ENCODE assay signal across 14 cellular contexts in the genomic region with DNA sequence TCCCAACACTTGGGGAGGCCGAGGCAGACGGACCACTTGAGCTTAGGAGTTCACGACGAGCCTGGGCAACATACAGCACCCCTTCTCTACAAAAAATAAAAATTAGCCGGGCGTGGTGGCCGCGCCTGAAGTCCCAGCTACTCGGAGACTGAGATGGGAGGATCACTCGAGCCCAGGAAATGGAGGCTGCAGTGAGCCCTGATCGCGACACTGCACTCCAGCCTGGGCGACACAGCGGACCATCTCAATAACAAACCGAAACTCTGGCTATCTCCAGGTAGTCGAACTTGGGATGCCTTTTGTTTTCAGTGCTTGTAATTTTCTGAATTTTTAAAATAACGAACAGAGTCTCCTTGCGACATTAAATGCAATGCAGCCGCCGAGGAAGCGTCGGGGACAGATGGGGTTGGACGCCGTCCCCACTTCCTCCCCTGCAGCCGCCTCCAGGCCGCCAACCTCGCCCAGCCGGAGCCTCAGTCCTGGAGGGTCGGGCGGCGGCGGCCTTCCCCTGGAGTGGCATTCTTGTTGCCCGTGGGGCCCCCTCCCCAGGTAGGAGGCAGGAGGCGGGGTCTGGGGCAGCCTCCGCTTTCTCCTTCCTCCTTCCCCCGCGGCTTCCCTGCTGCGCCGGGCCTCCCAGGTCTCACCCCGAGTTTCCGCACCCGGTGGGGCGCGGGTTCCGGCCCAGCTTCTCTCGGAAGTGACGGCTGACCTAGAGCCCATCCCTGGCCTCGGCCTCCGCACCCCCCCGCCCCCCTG. TPM values are rescaled to one million over a fixed set of nuclear protein-coding genes. Genes with fewer than 3 reads are reported as not detected.
DNase-seq lines count a peak whose midpoint lies in the region; ATAC-seq, FAIRE-seq and TF ChIP-seq lines count a peak whose summit lies in the region.
"Had no signal": no experiment of that assay in that cellular context is flagged by ENCODE, and none has a peak within 500 bp of the region (broad histone marks: within the 10 kb centered on the region; RNA-seq: fewer than 3 reads in every experiment).

No MANE protein-coding gene starts in this region.

- no peaks in the 10 kb centered on the region for H3K9me3 ChIP-seq in A549
- H3K9me3 ChIP-seq in endothelial cell of umbilical vein (replicated peaks; ENCODE audit: control insufficient read depth, insufficient read depth, low read length), result no peaks in the 10 kb centered on the region
- H3K9me3 ChIP-seq in parathyroid adenoma (ENCODE audit: control insufficient read depth, low read length), result no peaks in the 10 kb centered on the region

- TF ChIP-seq POLR2A in A549 (IDR thresholded peaks at IDR 0.05; ENCODE audit: low read length) (no peak), endothelial cell of umbilical vein (IDR thresholded peaks at IDR 0.05; ENCODE audit: low read depth, low read length) (no peak)

- no peak for TF ChIP-seq EP300 in A549 (IDR thresholded peaks at IDR 0.05)

- BruUV-seq in endothelial cell of umbilical vein (replicated peaks; lab: Mats Ljungman, UMichigan), result no TSS peak

- TF ChIP-seq CTCF in A549 (IDR thresholded peaks at IDR 0.05) (no peak), endothelial cell of umbilical vein (IDR thresholded peaks at IDR 0.05; ENCODE audit: extremely low read depth in 1 of 2, insufficient read depth in 1 of 2, low read depth in 1 of 2, low read length in 2 of 2) (no peak), parathyroid adenoma (IDR thresholded peaks at IDR 0.05) (no peak), GM13976 (IDR thresholded peaks at IDR 0.05; ENCODE audit: borderline replicate concordance, control extremely low read depth, extremely low read depth, insufficient read depth, missing control alignments) (no peak)

- DNase-seq in A549 (ENCODE audit: low read depth in 1 of 2, low spot score in 1 of 2) (no peak), ELF-1 (ENCODE audit: low read depth, low spot score) (peak; percentile 23), endothelial cell of umbilical vein (ENCODE audit: low read depth, low spot score) (no peak), dedifferentiated amniotic fluid mesenchymal stem cell (ENCODE audit: extremely low spot score) (no peak), NCI-H345 (lab: John Stamatoyannopoulos, UW) (no peak), GM13976 (ENCODE audit: low spot score) (no peak)
- DNase-seq: activated CD8-positive, alpha-beta memory T cell treated with anti-CD3 and anti-CD28 coated beads, Interleukin-2, amount 50 U/mL, for 4 hours; CD4-positive, CD25-positive, alpha-beta regulatory T cell; effector CD8-positive, alpha-beta T cell; NCI-H187 had no signal

- in situ Hi-C loops in GM13976 (cut with MboI; ENCODE audit: low sequenced_read_pairs, unreplicated experiment), result no loop called here

- no peak overlapping the region for H2AFZ ChIP-seq in endothelial cell of umbilical vein (ENCODE audit: low read depth, low read length)
- no peak overlapping the region for H2AFZ ChIP-seq in parathyroid adenoma

- H3K4me3 ChIP-seq in A549 (peak overlapping the region; percentile 15; the same call in 1 of the 3 replicates), endothelial cell of umbilical vein (replicated peaks in 1 of 3; ENCODE audit: insufficient read depth in 1 of 3, low read depth in 1 of 3, low read length in 3 of 3) (no peak overlapping the region), parathyroid adenoma (ENCODE audit: low read depth, low read length) (no peak overlapping the region)

- H3K36me3 ChIP-seq in endothelial cell of umbilical vein (ENCODE audit: control insufficient read depth in 2 of 2, extremely low read depth in 1 of 2, insufficient read depth in 2 of 2, low read length in 2 of 2) (no peaks in the 10 kb centered on the region), parathyroid adenoma (ENCODE audit: control insufficient read depth, insufficient read depth, low read length) (no peaks in the 10 kb centered on the region)
- H3K36me3 ChIP-seq: gastroesophageal sphincter had no signal

- intact Hi-C loops in endothelial cell of umbilical vein (cut with micrococcal nuclease), result no loop called here

- no peak overlapping the region for H3K9ac ChIP-seq in endothelial cell of umbilical vein (replicated peaks; ENCODE audit: extremely low read depth, insufficient read depth, low read length)
- no peak overlapping the region for H3K9ac ChIP-seq in parathyroid adenoma

- H3K4me1 ChIP-seq in A549 (peaks cover 19% of the 10 kb centered on the region; the same call in 1 of the 3 replicates), endothelial cell of umbilical vein (ENCODE audit: control insufficient read depth, extremely low read depth, insufficient read depth, low read length) (no peaks in the 10 kb centered on the region), parathyroid adenoma (no peaks in the 10 kb centered on the region)

- no peaks in the 10 kb centered on the region for H4K20me1 ChIP-seq in endothelial cell of umbilical vein (replicated peaks; ENCODE audit: control insufficient read depth, extremely low read depth, insufficient read depth, low read length)

- WGBS in A549 (ENCODE audit: missing lambda C conversion rate), result 7% methylated on average over 27 of the region's 50 CpGs

- ATAC-seq in A549, result no peak
- ATAC-seq in HG02970 (IDR thresholded peaks at IDR 0.05; ENCODE audit: low FRiP score, unreplicated experiment), result no peak
- ATAC-seq: gastroesophageal sphincter, left lobe of liver had no signal

- dilution Hi-C loops in endothelial cell of umbilical vein (cut with MboI; ENCODE audit: extremely low pct_ligation_motif_present, low sequenced_read_pairs), result no loop called here

- H3K27ac ChIP-seq in A549 (no peak overlapping the region), endothelial cell of umbilical vein (ENCODE audit: insufficient read depth, low read depth, low read length) (no peak overlapping the region), parathyroid adenoma (no peak overlapping the region)
- H3K27ac ChIP-seq: gastroesophageal sphincter had no signal

- peaks cover 64 to 75% of the 10 kb centered on the region in 2 experiments for H3K27me3 ChIP-seq in endothelial cell of umbilical vein (ENCODE audit: control insufficient read depth in 2 of 2, insufficient read depth in 2 of 2, low read length in 2 of 2)
- H3K27me3 ChIP-seq in parathyroid adenoma (ENCODE audit: control insufficient read depth, insufficient read depth, low read length), result peaks cover 20% of the 10 kb centered on the region

- H3K79me2 ChIP-seq in endothelial cell of umbilical vein (ENCODE audit: control insufficient read depth, insufficient read depth, low read length) (no peaks in the 10 kb centered on the region), parathyroid adenoma (no peaks in the 10 kb centered on the region)

- FAIRE-seq in A549 (lab: Jason Lieb, UNC), result no peak
- no peak for FAIRE-seq in endothelial cell of umbilical vein (lab: Jason Lieb, UNC)

- POLR2A ChIA-PET in A549 (lab: Yijun Ruan, JAX) (no interaction called here), endothelial cell of umbilical vein (lab: Charles Lee) (no interaction called here)

- no peak for TF ChIP-seq RAD21 in A549 (conservative IDR thresholded peaks at IDR 0.05 in 1 of 2, IDR thresholded peaks at IDR 0.05 in 1 of 2)

- no peaks in the 10 kb centered on the region for H3K9me1 ChIP-seq in endothelial cell of umbilical vein (replicated peaks; ENCODE audit: control insufficient read depth, extremely low read depth, insufficient read depth, low read length)

- CTCF ChIA-PET in A549 (lab: Yijun Ruan, JAX) (interaction anchor here (1.2 kb wide), 1 partner anchor 9 kb away, joined by 3 read pairs; no protein-coding TSS in a partner anchor), endothelial cell of umbilical vein (lab: Charles Lee) (interaction anchor here (1.2 kb wide), 1 partner anchor 11 kb away, joined by 4 read pairs; no protein-coding TSS in a partner anchor)

- peak overlapping the region; percentile 60 for H3K4me2 ChIP-seq in A549
- no peak overlapping the region for H3K4me2 ChIP-seq in endothelial cell of umbilical vein (ENCODE audit: insufficient read depth, low read length)
- peak overlapping the region; percentile 56 for H3K4me2 ChIP-seq in parathyroid adenoma (ENCODE audit: low read length)

TF ChIP-seq in A549, 52 proteins besides CTCF, POLR2A, EP300 and RAD21:
- no peak for TF ChIP-seq TP53 (CRISPR knock-in tag; IDR thresholded peaks at IDR 0.05)
- TF ChIP-seq NR3C1 (IDR thresholded peaks at IDR 0.05), result no peak
- TF ChIP-seq FOSB (CRISPR knock-in tag; IDR thresholded peaks at IDR 0.05), result no peak
- TF ChIP-seq ZSCAN20 (CRISPR knock-in tag; IDR thresholded peaks at IDR 0.05), result no peak

TF ChIP-seq in endothelial cell of umbilical vein, 7 proteins besides CTCF, POLR2A, EP300 and RAD21:
- TF ChIP-seq EZH2 (IDR thresholded peaks at IDR 0.05; ENCODE audit: borderline replicate concordance, low read depth, low read length, severe bottlenecking) (peak; percentile 82), FOS (IDR thresholded peaks at IDR 0.05; ENCODE audit: borderline replicate concordance, insufficient read depth, low read length) (no peak)

RNA-seq across cellular contexts. Expression of gene HMX1, which starts 14.6 kb away (rescaled TPM):
- not detected in 2 replicates for polyA plus RNA-seq in A549 (2011; rRNA removed)
- polyA plus RNA-seq in A549 (2012; cell fraction: cytosol; rRNA removed), result 0.04 and 0.06 TPM in 2 replicates
- polyA plus RNA-seq in A549 (2012; cell fraction: nucleus; rRNA removed), result 0.06 and 0.07 TPM in 2 replicates
- polyA plus RNA-seq in A549 (2017; fragmentation: RNase III; extraction: RNeasy Plus Mini Kit Qiagen cat#74134 plus additional on column Dnase treatment), result 0.06 to 0.08 TPM in 2 of 3 replicates, not detected in the other
- not detected in 2 replicates for polyA minus RNA-seq in A549 (2011; rRNA and poly(A)+ RNA removed)
- total RNA-seq in endothelial cell of umbilical vein, result not detected in 2 replicates
- not detected in 2 replicates for polyA plus RNA-seq in endothelial cell of umbilical vein
- polyA plus RNA-seq in endothelial cell of umbilical vein (2011; cell fraction: cytosol; rRNA removed), result not detected in 2 replicates
- not detected in 2 replicates for polyA plus RNA-seq in endothelial cell of umbilical vein (2011; cell fraction: nucleus; rRNA removed)
- polyA plus RNA-seq in endothelial cell of umbilical vein (2012), result not detected in 2 replicates
- not detected in 2 replicates for polyA minus RNA-seq in endothelial cell of umbilical vein
- polyA minus RNA-seq in endothelial cell of umbilical vein (2011; cell fraction: cytosol; rRNA and poly(A)+ RNA removed), result not detected
- polyA minus RNA-seq in endothelial cell of umbilical vein (2011; cell fraction: nucleus; rRNA and poly(A)+ RNA removed), result not detected in 2 replicates
- total RNA-seq: CD4-positive, CD25-positive, alpha-beta regulatory T cell; gastroesophageal sphincter; left lobe of liver had no signal
- polyA plus RNA-seq: CD4-positive, CD25-positive, alpha-beta regulatory T cell had no signal
